ENCODE assay signal across 8 cellular contexts in the genomic region with DNA sequence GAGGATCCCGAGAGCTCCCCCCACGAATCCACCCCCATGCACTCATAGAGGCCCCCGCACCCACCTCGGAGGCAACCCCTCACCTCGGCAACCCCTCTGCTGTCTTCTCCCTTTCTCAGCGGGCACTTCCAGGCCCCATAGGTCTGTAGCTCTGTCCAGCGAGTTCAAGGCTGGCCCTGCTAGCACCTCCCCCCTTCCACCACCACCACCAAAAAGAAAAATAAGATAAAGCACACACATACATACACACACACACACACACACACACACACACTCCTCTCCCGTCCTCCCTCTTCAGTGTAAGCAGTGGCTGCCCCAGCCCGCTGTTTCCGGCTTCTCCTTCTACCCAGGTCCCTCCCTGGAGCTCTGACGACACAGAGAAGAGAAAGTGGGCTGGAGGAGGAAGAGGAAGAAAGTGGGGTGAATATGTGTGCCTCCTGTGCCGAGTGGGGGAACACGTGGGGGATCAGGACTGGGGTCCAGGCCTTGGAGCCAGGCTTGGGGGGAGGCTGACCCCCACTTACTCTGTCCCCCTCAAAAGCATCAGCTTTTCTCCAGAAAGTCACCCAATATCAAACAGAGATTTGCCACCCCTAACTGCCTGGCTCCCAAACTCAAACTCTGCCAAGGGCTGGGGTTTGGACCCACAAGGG. TPM values are rescaled to one million over a fixed set of nuclear protein-coding genes. Genes with fewer than 3 reads are reported as not detected.
A peak's percentile ranks its signal among the peaks of the same experiment; 100 is the strongest.
DNase-seq lines count a peak whose midpoint lies in the region; ATAC-seq and TF ChIP-seq lines count a peak whose summit lies in the region.

A gene with protein sequence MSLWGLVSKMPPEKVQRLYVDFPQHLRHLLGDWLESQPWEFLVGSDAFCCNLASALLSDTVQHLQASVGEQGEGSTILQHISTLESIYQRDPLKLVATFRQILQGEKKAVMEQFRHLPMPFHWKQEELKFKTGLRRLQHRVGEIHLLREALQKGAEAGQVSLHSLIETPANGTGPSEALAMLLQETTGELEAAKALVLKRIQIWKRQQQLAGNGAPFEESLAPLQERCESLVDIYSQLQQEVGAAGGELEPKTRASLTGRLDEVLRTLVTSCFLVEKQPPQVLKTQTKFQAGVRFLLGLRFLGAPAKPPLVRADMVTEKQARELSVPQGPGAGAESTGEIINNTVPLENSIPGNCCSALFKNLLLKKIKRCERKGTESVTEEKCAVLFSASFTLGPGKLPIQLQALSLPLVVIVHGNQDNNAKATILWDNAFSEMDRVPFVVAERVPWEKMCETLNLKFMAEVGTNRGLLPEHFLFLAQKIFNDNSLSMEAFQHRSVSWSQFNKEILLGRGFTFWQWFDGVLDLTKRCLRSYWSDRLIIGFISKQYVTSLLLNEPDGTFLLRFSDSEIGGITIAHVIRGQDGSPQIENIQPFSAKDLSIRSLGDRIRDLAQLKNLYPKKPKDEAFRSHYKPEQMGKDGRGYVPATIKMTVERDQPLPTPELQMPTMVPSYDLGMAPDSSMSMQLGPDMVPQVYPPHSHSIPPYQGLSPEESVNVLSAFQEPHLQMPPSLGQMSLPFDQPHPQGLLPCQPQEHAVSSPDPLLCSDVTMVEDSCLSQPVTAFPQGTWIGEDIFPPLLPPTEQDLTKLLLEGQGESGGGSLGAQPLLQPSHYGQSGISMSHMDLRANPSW (minus strand): TSS at position 317 of the 653 bp plus-strand sequence. CDS start 3,084 bp downstream, outside the sequence.

- no peak within 1 kb of the TSS for H3K4me2 ChIP-seq in neural cell (ENCODE audit: low read length)

- no peaks in the 10 kb centered on the region for H3K36me3 ChIP-seq in neural cell (ENCODE audit: insufficient read depth, low read length)

- H3K4me3 ChIP-seq in fibroblast of mammary gland (ENCODE audit: control insufficient read depth, low read depth, low read length) = peak within 1 kb of the TSS; percentile 92
- peak within 1 kb of the TSS; percentile 50 for H3K4me3 ChIP-seq in neural cell (ENCODE audit: low read length)

- no peak within 1 kb of the TSS for H3K27ac ChIP-seq in neural cell (ENCODE audit: low read length)

- ATAC-seq in HG03097 (IDR thresholded peaks at IDR 0.05; ENCODE audit: low FRiP score, unreplicated experiment) = peak; percentile 39

- H2AFZ ChIP-seq in neural cell (ENCODE audit: low read depth, low read length) = no peak within 1 kb of the TSS

- no peak for TF ChIP-seq EP300 in neural cell (conservative IDR thresholded peaks at IDR 0.05; ENCODE audit: poor library complexity, severe bottlenecking)

- H3K9ac ChIP-seq in neural cell (ENCODE audit: low read length) = no peak within 1 kb of the TSS

- TF ChIP-seq CTCF in fibroblast of mammary gland (conservative IDR thresholded peaks at IDR 0.05; ENCODE audit: control insufficient read depth, insufficient read depth, low read depth, low read length) = no peak
- TF ChIP-seq CTCF in neural cell (IDR thresholded peaks at IDR 0.05; ENCODE audit: poor library complexity, severe bottlenecking) = no peak
- no peak for TF ChIP-seq CTCF in subcutaneous adipose tissue (IDR thresholded peaks at IDR 0.05; ENCODE audit: low read depth)

- no peaks in the 10 kb centered on the region for H3F3A ChIP-seq in neural cell (ENCODE audit: insufficient read depth, low read length, poor library complexity, severe bottlenecking)

- H4K20me1 ChIP-seq in neural cell (ENCODE audit: insufficient read depth) = no peaks in the 10 kb centered on the region

- no peaks in the 10 kb centered on the region for H3K79me2 ChIP-seq in neural cell (replicated peaks; ENCODE audit: insufficient read depth, low read length)

- peak; percentile 63 to 69 for DNase-seq in activated CD8-positive, alpha-beta memory T cell treated with anti-CD3 and anti-CD28 coated beads for 1 hour (ENCODE audit: extremely low read depth in 1 of 2, low read depth in 1 of 2)
- no peak for DNase-seq in activated CD8-positive, alpha-beta memory T cell treated with anti-CD3 and anti-CD28 coated beads for 24 hours
- peak; percentile 90 for DNase-seq in OCI-M1 (lab: John Stamatoyannopoulos, UW)
- DNase-seq in activated T-helper 1 cell treated with Interleukin-2 at 50 U/mL for 16 hours (ENCODE audit: low read depth) = peak; percentile 69
- peak; percentile 87 for DNase-seq in fibroblast of mammary gland (ENCODE audit: low read depth)

- TF ChIP-seq RAD21 in neural cell (conservative IDR thresholded peaks at IDR 0.05) = no peak

- H3K9me3 ChIP-seq in neural cell (ENCODE audit: low read length) = no peaks in the 10 kb centered on the region

- H3K9me2 ChIP-seq in neural cell (ENCODE audit: insufficient read depth, low read length) = no peaks in the 10 kb centered on the region

- no peaks in the 10 kb centered on the region for H3K27me3 ChIP-seq in neural cell (ENCODE audit: insufficient read depth, low read depth, low read length)

TF ChIP-seq in neural cell, 6 proteins besides CTCF, POLR2A, EP300 and RAD21:
- TF ChIP-seq EZH2 (IDR thresholded peaks at IDR 0.05; ENCODE audit: borderline replicate concordance, insufficient read depth, low read length, poor library complexity, severe bottlenecking) (no peak), SMC3 (conservative IDR thresholded peaks at IDR 0.05; ENCODE audit: poor library complexity) (no peak), MXI1 (conservative IDR thresholded peaks at IDR 0.05; ENCODE audit: poor library complexity, severe bottlenecking) (no peak), REST (IDR thresholded peaks at IDR 0.05; ENCODE audit: borderline replicate concordance) (no peak), TAF1 (IDR thresholded peaks at IDR 0.05; ENCODE audit: low read depth) (no peak)

RNA-seq across cellular contexts. Expression of the gene that starts here (rescaled TPM):
- polyA plus RNA-seq in neural cell = not detected in 2 replicates
- 0.58 TPM in 1 of 2 replicates, not detected in the other for polyA minus RNA-seq in neural cell
- total RNA-seq in subcutaneous adipose tissue = 100 to 1,000 TPM in 3 of 4 donors, 10 to 100 TPM in 1; 87.2 to 154 (median 131) TPM
